24 cellular contexts compared by ENCODE assay signal in genomic region chr2:128801581-128801980, GRCh38.
"Had no signal": no experiment of that assay in that cellular context is flagged by ENCODE, and none has a peak within 500 bp of the region (broad histone marks: within the 10 kb centered on the region; RNA-seq: fewer than 3 reads in every experiment).

No MANE protein-coding gene starts in this region.

- H3K4me1 ChIP-seq: ascending aorta, gastroesophageal sphincter, spleen, testis, upper lobe of left lung had no signal

- ATAC-seq: activated CD4-positive, alpha-beta T cell treated with anti-CD3 and anti-CD28 coated beads for 36 hours; gastroesophageal sphincter; left ventricle myocardium superior; mucosa of descending colon; stimulated activated memory B cell treated with anti-CD40 and anti-IgM and Interleukin-4, amounts not matched to agents 10 μg/mL and 1 μg/mL and 100 μg/mL, for 72 hours; WTC11 had no signal

- DNase-seq: activated CD4-positive, alpha-beta memory T cell treated with anti-CD3 and anti-CD28 coated beads, Interleukin-2, amount 10 ng/mL, durations not matched to agents 7 days and 5 days; activated CD4-positive, alpha-beta T cell treated with anti-CD3 and anti-CD28 coated beads for 36 hours; activated gamma-delta T cell; activated T-cell treated with anti-CD3 and anti-CD28 coated beads, Interleukin-2, amount 50 U/mL, for 48 hours; cerebellar nuclear complex; effector CD4-positive, alpha-beta T cell; immature natural killer cell; kidney glomerular epithelial cell; left ventricle myocardium superior; mucosa of descending colon; naive B cell; retina; spleen; stimulated activated CD4-positive, alpha-beta T cell treated with anti-CD3 and anti-CD28 coated beads, Interleukin-4, amount 100 ng/mL, for 4 hours; testis; upper lobe of left lung had no signal

- H3K4me1 Mint-ChIP-seq: activated CD4-positive, alpha-beta memory T cell treated with anti-CD3 and anti-CD28 coated beads, Interleukin-2, amount 10 ng/mL, durations not matched to agents 7 days and 5 days; activated CD4-positive, alpha-beta T cell treated with anti-CD3 and anti-CD28 coated beads for 36 hours; activated naive CD4-positive, alpha-beta T cell treated with anti-CD3 and anti-CD28 coated beads, Interleukin-2, amount 50 U/mL, for 24 hours; immature natural killer cell; naive B cell; neural crest cell had no signal

- H3K4me3 ChIP-seq: ascending aorta, esophagus muscularis mucosa, gastroesophageal sphincter, mucosa of descending colon, spleen, testis, upper lobe of left lung had no signal

- H3K36me3 ChIP-seq: ascending aorta, esophagus muscularis mucosa, gastroesophageal sphincter, spleen, upper lobe of left lung had no signal

- H3K9me3 ChIP-seq: ascending aorta, esophagus muscularis mucosa, gastroesophageal sphincter, mucosa of descending colon, spleen, testis, upper lobe of left lung had no signal

- H3K27me3 ChIP-seq: ascending aorta, esophagus muscularis mucosa, gastroesophageal sphincter, spleen, testis, upper lobe of left lung had no signal

- H3K27ac ChIP-seq: ascending aorta, esophagus muscularis mucosa, gastroesophageal sphincter, spleen, testis, upper lobe of left lung had no signal

- H3K4me3 Mint-ChIP-seq: activated CD4-positive, alpha-beta memory T cell treated with anti-CD3 and anti-CD28 coated beads, Interleukin-2, amount 10 ng/mL, durations not matched to agents 7 days and 5 days; activated CD4-positive, alpha-beta T cell treated with anti-CD3 and anti-CD28 coated beads for 36 hours; activated naive CD4-positive, alpha-beta T cell treated with anti-CD3 and anti-CD28 coated beads, Interleukin-2, amount 50 U/mL, for 24 hours; immature natural killer cell; memory B cell; neural crest cell; stimulated activated memory B cell treated with anti-CD40 and anti-IgM and Interleukin-4, amounts not matched to agents 10 μg/mL and 1 μg/mL and 100 μg/mL, for 72 hours; WTC11 had no signal

- H3K9me3 Mint-ChIP-seq: memory B cell; neural crest cell; stimulated activated memory B cell treated with anti-CD40 and anti-IgM and Interleukin-4, amounts not matched to agents 10 μg/mL and 1 μg/mL and 100 μg/mL, for 72 hours had no signal

- H3K27ac Mint-ChIP-seq: activated CD4-positive, alpha-beta memory T cell treated with anti-CD3 and anti-CD28 coated beads, Interleukin-2, amount 10 ng/mL, durations not matched to agents 7 days and 5 days; activated CD4-positive, alpha-beta T cell treated with anti-CD3 and anti-CD28 coated beads for 36 hours; activated naive CD4-positive, alpha-beta T cell treated with anti-CD3 and anti-CD28 coated beads, Interleukin-2, amount 50 U/mL, for 24 hours; immature natural killer cell; memory B cell; stimulated activated memory B cell treated with anti-CD40 and anti-IgM and Interleukin-4, amounts not matched to agents 10 μg/mL and 1 μg/mL and 100 μg/mL, for 72 hours; WTC11 had no signal

- H3K27me3 Mint-ChIP-seq: activated CD4-positive, alpha-beta T cell treated with anti-CD3 and anti-CD28 coated beads for 36 hours; activated naive CD4-positive, alpha-beta T cell treated with anti-CD3 and anti-CD28 coated beads, Interleukin-2, amount 50 U/mL, for 24 hours; memory B cell; stimulated activated memory B cell treated with anti-CD40 and anti-IgM and Interleukin-4, amounts not matched to agents 10 μg/mL and 1 μg/mL and 100 μg/mL, for 72 hours had no signal

- H3K36me3 Mint-ChIP-seq: activated naive CD4-positive, alpha-beta T cell treated with anti-CD3 and anti-CD28 coated beads, Interleukin-2, amount 50 U/mL, for 24 hours; immature natural killer cell; memory B cell; naive B cell; stimulated activated memory B cell treated with anti-CD40 and anti-IgM and Interleukin-4, amounts not matched to agents 10 μg/mL and 1 μg/mL and 100 μg/mL, for 72 hours; WTC11 had no signal
